Comparison of ENCODE assay signal across 1 cellular context in genomic region chr16:67191995-67192681, GRCh38.
TF ChIP-seq lines count a peak whose summit lies in the region.

A gene with protein sequence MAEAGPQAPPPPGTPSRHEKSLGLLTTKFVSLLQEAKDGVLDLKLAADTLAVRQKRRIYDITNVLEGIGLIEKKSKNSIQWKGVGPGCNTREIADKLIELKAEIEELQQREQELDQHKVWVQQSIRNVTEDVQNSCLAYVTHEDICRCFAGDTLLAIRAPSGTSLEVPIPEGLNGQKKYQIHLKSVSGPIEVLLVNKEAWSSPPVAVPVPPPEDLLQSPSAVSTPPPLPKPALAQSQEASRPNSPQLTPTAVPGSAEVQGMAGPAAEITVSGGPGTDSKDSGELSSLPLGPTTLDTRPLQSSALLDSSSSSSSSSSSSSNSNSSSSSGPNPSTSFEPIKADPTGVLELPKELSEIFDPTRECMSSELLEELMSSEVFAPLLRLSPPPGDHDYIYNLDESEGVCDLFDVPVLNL (plus strand): TSS chr16:67192155. CDS start chr16:67192228, 73 bp downstream.

TF ChIP-seq in A549, 52 proteins besides CTCF, POLR2A, EP300 and RAD21 (continued from another document):
- TF ChIP-seq ELK1 (IDR thresholded peaks at IDR 0.05; ENCODE audit: low read depth, low read length) (0 out of 2 replicates have a peak, but pooled peaks have one; percentile 61), TFCP2L1 (CRISPR knock-in tag; IDR thresholded peaks at IDR 0.05) (no peak), PHF8 (IDR thresholded peaks at IDR 0.05; ENCODE audit: borderline replicate concordance, low read depth) (peak; percentile 77), GATA3 (IDR thresholded peaks at IDR 0.05; ENCODE audit: borderline replicate concordance) (0 out of 2 replicates have a peak, but pooled peaks have one; percentile 3), MAX (IDR thresholded peaks at IDR 0.05) (peak; percentile 47), CBX8 (IDR thresholded peaks at IDR 0.05) (no peak), ZNF302 (CRISPR knock-in tag; IDR thresholded peaks at IDR 0.05) (no peak)
